In the genomic region with DNA sequence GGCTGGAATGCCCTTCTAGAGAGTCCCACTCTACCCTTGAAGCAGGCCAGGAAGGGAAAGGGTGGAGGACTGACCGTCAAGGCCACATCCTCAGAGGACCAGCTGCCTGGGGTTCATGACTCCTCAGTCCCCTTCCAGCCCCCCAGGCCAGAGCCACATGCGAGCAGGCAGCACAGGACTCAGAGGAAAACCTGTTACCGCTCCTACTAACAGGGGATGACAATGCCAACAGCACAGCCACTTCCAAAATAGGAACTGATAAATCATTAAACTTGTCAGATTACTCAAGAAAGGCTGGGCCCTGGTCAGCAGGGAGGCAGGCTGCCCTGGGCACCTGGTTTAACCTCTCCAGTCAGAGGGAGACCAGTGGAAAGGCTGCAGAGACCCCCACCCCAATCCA, we compare ENCODE assay signal across 9 cellular contexts.
"Had no signal": no experiment of that assay in that cellular context is flagged by ENCODE, and none has a peak within 500 bp of the region (broad histone marks: within the 10 kb centered on the region; RNA-seq: fewer than 3 reads in every experiment).

No MANE protein-coding gene starts in this region.

- H3K27ac Mint-ChIP-seq: GM23338, HFFc6 had no signal

- H3K9me3 ChIP-seq: HAP-1 had no signal

- H3K4me2 ChIP-seq: GM23338 had no signal

- H3K36me3 ChIP-seq: HAP-1 had no signal

- ATAC-seq: GM23338, HCT116, K562 had no signal

- H2AFZ ChIP-seq: GM23338 had no signal

- H3K4me3 ChIP-seq: GM23338, HAP-1, K562 had no signal

- H3K27ac ChIP-seq: HL-60 had no signal

- H3K4me1 ChIP-seq: HAP-1 had no signal

- H3K4me1 Mint-ChIP-seq: GM23338 had no signal

- DNase-seq: H7, HFFc6, IMR-90, KG1 had no signal

- FAIRE-seq: K562 had no signal

- H3K4me3 Mint-ChIP-seq: GM23338, HFFc6 had no signal
